In the genomic region with DNA sequence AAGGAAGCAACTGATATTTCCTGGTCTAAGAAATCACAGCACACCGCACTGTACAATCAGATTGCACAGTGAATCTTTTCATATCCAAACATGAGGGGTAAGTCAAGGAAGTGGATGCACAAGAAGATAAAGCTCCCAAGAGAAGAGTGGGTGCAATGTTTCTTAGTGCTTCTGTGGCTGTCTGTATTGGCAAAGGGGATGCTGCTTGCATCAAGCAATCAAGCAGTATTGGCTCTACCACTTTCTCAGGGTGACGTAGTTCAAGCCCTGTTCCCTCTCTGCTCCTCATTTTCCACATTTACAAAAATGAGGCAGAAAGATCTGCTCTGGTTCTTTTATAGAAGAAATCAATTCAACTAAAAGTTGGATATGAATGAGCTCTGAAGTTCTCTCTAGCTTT, we compare ENCODE assay signal across 15 cellular contexts. TPM values are rescaled to one million over a fixed set of nuclear protein-coding genes. Genes with fewer than 3 reads are reported as not detected.
A peak's percentile ranks its signal among the peaks of the same experiment; 100 is the strongest.
DNase-seq lines count a peak whose midpoint lies in the region; ATAC-seq and TF ChIP-seq lines count a peak whose summit lies in the region.
"Had no signal": no experiment of that assay in that cellular context is flagged by ENCODE, and none has a peak within 500 bp of the region (broad histone marks: within the 10 kb centered on the region; RNA-seq: fewer than 3 reads in every experiment).

No MANE protein-coding gene starts in this region.

- intact Hi-C loops in OCI-LY7 (cut with micrococcal nuclease; ENCODE audit: unreplicated experiment), result loop anchor here (2.0 to 5.0 kb wide), 5 partner anchors 33 to 556 kb away; partner anchors contain the start of genes AKNA and TMEM268

- H3K79me2 ChIP-seq in DND-41 (ENCODE audit: insufficient read depth, low read length) (peaks cover 64% of the 10 kb centered on the region), OCI-LY7 (ENCODE audit: insufficient read depth, low read depth, low read length) (peaks cover 71% of the 10 kb centered on the region)

- POLR2A ChIA-PET in OCI-LY7 (lab: Charles Lee), result interaction anchor here (0.8 to 6.2 kb wide), 20 partner anchors 8 to 1349 kb away, joined by 3 to 108 read pairs (median 4); partner anchors contain the start of genes AKNA and TNFSF15

- H3K4me1 ChIP-seq in DND-41 (ENCODE audit: insufficient read depth, low read length) (peaks cover 64% of the 10 kb centered on the region), OCI-LY7 (ENCODE audit: insufficient read depth, low read length, poor library complexity, severe bottlenecking) (peaks cover 62% of the 10 kb centered on the region), duodenal mucosa (ENCODE audit: control insufficient read depth in 1 of 2, insufficient read depth in 2 of 2, low read length in 2 of 2) (peaks cover 0 to 7% of the 10 kb centered on the region in 2 donors)
- H3K4me1 ChIP-seq: tibial nerve had no signal

- H2AFZ ChIP-seq in DND-41 (ENCODE audit: low read depth, low read length) (no peak overlapping the region), OCI-LY7 (ENCODE audit: low read length) (peak overlapping the region; percentile 16; the same call in 1 of the 2 replicates)

- H4K20me1 ChIP-seq in DND-41 (ENCODE audit: insufficient read depth, low read length) (no peaks in the 10 kb centered on the region), OCI-LY7 (ENCODE audit: insufficient read depth, low read length) (no peaks in the 10 kb centered on the region)

- no peaks in the 10 kb centered on the region for H3K36me3 ChIP-seq in DND-41 (ENCODE audit: insufficient read depth, low read length)
- peaks cover 8% of the 10 kb centered on the region for H3K36me3 ChIP-seq in OCI-LY7 (ENCODE audit: insufficient read depth, low read length)
- no peaks in the 10 kb centered on the region for H3K36me3 ChIP-seq in duodenal mucosa (ENCODE audit: control insufficient read depth in 1 of 2, insufficient read depth in 2 of 2, low read length in 2 of 2)
- H3K36me3 ChIP-seq: tibial nerve had no signal

- CTCF ChIA-PET in OCI-LY7 (lab: Charles Lee; ENCODE audit: unreplicated experiment), result interaction anchor here (1.5 kb wide), 1 partner anchor 11 kb away, joined by 4 read pairs; no protein-coding TSS in a partner anchor

- H3K9ac ChIP-seq in DND-41 (ENCODE audit: low read depth, low read length), result peak overlapping the region; percentile 69
- no peak overlapping the region for H3K9ac ChIP-seq in duodenal mucosa (ENCODE audit: low read depth in 1 of 2, low read length in 2 of 2)

- H3K27me3 ChIP-seq in DND-41 (ENCODE audit: insufficient read depth, low read length, poor library complexity) (no peaks in the 10 kb centered on the region), duodenal mucosa (ENCODE audit: control insufficient read depth in 1 of 2, insufficient read depth in 2 of 2, low read length in 2 of 2) (peaks cover 0 to 2% of the 10 kb centered on the region in 2 donors)
- H3K27me3 ChIP-seq: tibial nerve had no signal

- H3K4me2 ChIP-seq in DND-41 (ENCODE audit: insufficient read depth, low read length), result peak overlapping the region; percentile 60
- peak overlapping the region; percentile 77 for H3K4me2 ChIP-seq in OCI-LY7 (ENCODE audit: low read length)

- ATAC-seq in DND-41 (ENCODE audit: insufficient read depth, low read depth), result no peak
- no peak for ATAC-seq in GM21619 (IDR thresholded peaks at IDR 0.05; ENCODE audit: unreplicated experiment)
- no peak for ATAC-seq in HG03135 (IDR thresholded peaks at IDR 0.05; ENCODE audit: unreplicated experiment)

- H3K27ac ChIP-seq in DND-41 (ENCODE audit: low read length), result peak overlapping the region; percentile 91
- H3K27ac ChIP-seq in OCI-LY7 (ENCODE audit: low read depth, low read length, poor library complexity, severe bottlenecking), result peak overlapping the region; percentile 90
- H3K27ac ChIP-seq in duodenal mucosa (ENCODE audit: low read depth, low read length), result no peak overlapping the region
- peak overlapping the region in 9 of 21 experiments; percentile 64 to 90 (median 80) for H3K27ac ChIP-seq in skin epidermis

- TF ChIP-seq CTCF in DND-41 (IDR thresholded peaks at IDR 0.05; ENCODE audit: borderline replicate concordance, extremely low read depth, low read length, poor library complexity, severe bottlenecking), result no peak
- TF ChIP-seq CTCF in OCI-LY7 (conservative IDR thresholded peaks at IDR 0.05; ENCODE audit: low read length), result no peak

- no peaks in the 10 kb centered on the region for H3K9me2 ChIP-seq in OCI-LY7 (ENCODE audit: insufficient read depth, low read length)

- H3K4me3 ChIP-seq in DND-41 (ENCODE audit: low read depth in 1 of 2, low read length in 2 of 2) (peak overlapping the region; percentile 35 to 68; a peak in 3 of 4 replicates), OCI-LY7 (ENCODE audit: low read depth, low read length, poor library complexity, severe bottlenecking) (peak overlapping the region; percentile 76), duodenal mucosa (ENCODE audit: low read depth in 1 of 2, low read length in 2 of 2) (peak overlapping the region; percentile 25 to 36), skin epidermis (peak overlapping the region; percentile 0 to 45 (median 23))

- no peaks in the 10 kb centered on the region for H3K9me3 ChIP-seq in DND-41 (ENCODE audit: insufficient read depth, low read length, severe bottlenecking)
- no peaks in the 10 kb centered on the region for H3K9me3 ChIP-seq in OCI-LY7 (ENCODE audit: low read length)
- no peaks in the 10 kb centered on the region for H3K9me3 ChIP-seq in duodenal mucosa (ENCODE audit: control insufficient read depth in 1 of 2, low read length in 2 of 2)
- H3K9me3 ChIP-seq: tibial nerve had no signal

- DNase-seq in DND-41 (no peak), OCI-LY7 (ENCODE audit: low spot score) (peak; percentile 43), HPDE6-E6E7 (ENCODE audit: extremely low spot score) (no peak)
- DNase-seq: amniotic stem cell, cerebellar nuclear complex, GDM1, midbrain, NCI-H2081 had no signal

- BruUV-seq in OCI-LY7 (replicated peaks; lab: Mats Ljungman, UMichigan), result no TSS peak

RNA-seq across cellular contexts. Expression of gene TNFSF8, which starts 2.3 kb away (rescaled TPM):
- total RNA-seq in OCI-LY7 (2014; rRNA removed; shearing (Covaris generic)), result 27.7 and 28.4 TPM in 2 replicates
- 50.3 and 53.1 TPM in 2 replicates for total RNA-seq in OCI-LY7 (2022)
- total RNA-seq: endothelial cell of umbilical vein, progenitor cell of endocrine pancreas had no signal

Comparison
In these comparisons a context has a peak if more than half of its experiments do, and no peak if none do; other contexts are left out.
1. H3K4me3 ChIP-seq: peak in every context shown above with its lines; median percentile 76 in OCI-LY7; 52 in DND-41; 30 in duodenal mucosa; 23 in skin epidermis.